23 cellular contexts compared by ENCODE assay signal in the genomic region with DNA sequence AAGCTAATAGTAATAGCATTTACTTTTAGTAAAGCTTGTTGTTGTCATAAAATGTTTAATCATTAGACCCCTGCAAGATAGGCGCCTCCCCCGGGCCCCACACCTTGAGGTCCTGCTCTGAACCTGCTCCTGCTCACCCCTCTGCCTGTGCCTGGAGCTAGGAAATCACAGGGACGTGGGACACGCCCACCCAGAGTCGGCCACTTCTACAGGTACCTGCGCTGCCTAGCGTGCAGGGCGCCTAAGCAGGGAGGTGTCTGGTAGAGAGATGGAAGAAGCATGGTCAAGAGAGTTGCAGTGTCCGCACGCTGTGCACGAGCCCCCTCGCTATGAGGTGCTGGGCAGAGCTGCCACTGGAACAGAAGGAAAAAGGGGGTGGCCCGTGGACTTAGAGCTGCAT.
"Had no signal": no experiment of that assay in that cellular context is flagged by ENCODE, and none has a peak within 500 bp of the region (broad histone marks: within the 10 kb centered on the region; RNA-seq: fewer than 3 reads in every experiment).

No MANE protein-coding gene starts in this region.

- DNase-seq: activated CD4-positive, alpha-beta T cell treated with anti-CD3 and anti-CD28 coated beads for 36 hours; activated CD8-positive, alpha-beta memory T cell treated with anti-CD3 and anti-CD28 coated beads, Interleukin-2, amount 50 U/mL, for 4 hours; activated CD8-positive, alpha-beta T cell treated with anti-CD3 and anti-CD28 coated beads for 36 hours; activated naive CD4-positive, alpha-beta T cell; activated T-cell treated with anti-CD3 and anti-CD28 coated beads, Interleukin-2, amount 50 U/mL, for 72 hours; aorta; caudate nucleus; KG1; NCI-H1048; NCI-H1694; NCI-H2081; NCI-H446 treated with DMSO at 0.1 percent for 48 hours; NCI-H524 treated with DMSO at 0.1 percent for 48 hours; Peyer's patch; Right ventricle myocardium superior; SJCRH30; SK-N-SH; T-helper 1 cell had no signal

- H3K27ac Mint-ChIP-seq: activated CD4-positive, alpha-beta T cell treated with anti-CD3 and anti-CD28 coated beads for 36 hours; activated CD8-positive, alpha-beta T cell treated with anti-CD3 and anti-CD28 coated beads for 36 hours; activated naive CD4-positive, alpha-beta T cell treated with anti-CD3 and anti-CD28 coated beads, Interleukin-2, amount 50 U/mL, for 24 hours; activated T-cell treated with anti-CD3 and anti-CD28 coated beads, Interleukin-2, amount 50 U/mL, for 72 hours; activated T-helper 2 cell treated with anti-CD3 and anti-CD28 coated beads, Interferon-gamma antibody, Interleukin-2, Interleukin-4, amounts not matched to agents 10 μg/mL and 5 μg/mL and 100 μg/mL, durations not matched to agents 14 hours and 24 hours and 36 hours had no signal

- H3K4me2 ChIP-seq: SK-N-SH had no signal

- H3K4me3 ChIP-seq: breast epithelium, Peyer's patch, SJCRH30 had no signal

- H3K27ac ChIP-seq: breast epithelium, Peyer's patch, RWPE1, SJCRH30, VCaP had no signal

- H3K27me3 ChIP-seq: breast epithelium, Peyer's patch, SJCRH30 had no signal

- H3K4me1 ChIP-seq: breast epithelium, Peyer's patch, SJCRH30 had no signal

- ATAC-seq: activated CD4-positive, alpha-beta T cell treated with anti-CD3 and anti-CD28 coated beads for 36 hours; activated CD8-positive, alpha-beta T cell treated with anti-CD3 and anti-CD28 coated beads for 36 hours; activated T-cell treated with anti-CD3 and anti-CD28 coated beads, Interleukin-2, amount 50 U/mL, for 72 hours had no signal

- H3K36me3 ChIP-seq: breast epithelium, Peyer's patch, SJCRH30 had no signal

- H3K9me2 ChIP-seq: SK-N-SH had no signal

- H3K4me3 Mint-ChIP-seq: activated CD4-positive, alpha-beta T cell treated with anti-CD3 and anti-CD28 coated beads for 36 hours; activated CD8-positive, alpha-beta T cell treated with anti-CD3 and anti-CD28 coated beads for 36 hours; activated naive CD4-positive, alpha-beta T cell treated with anti-CD3 and anti-CD28 coated beads, Interleukin-2, amount 50 U/mL, for 24 hours; activated T-cell treated with anti-CD3 and anti-CD28 coated beads, Interleukin-2, amount 50 U/mL, for 72 hours had no signal

- H3K9me3 Mint-ChIP-seq: activated naive CD4-positive, alpha-beta T cell treated with anti-CD3 and anti-CD28 coated beads, Interleukin-2, amount 50 U/mL, for 24 hours; activated T-cell treated with anti-CD3 and anti-CD28 coated beads, Interleukin-2, amount 50 U/mL, for 72 hours; activated T-helper 2 cell treated with anti-CD3 and anti-CD28 coated beads, Interferon-gamma antibody, Interleukin-2, Interleukin-4, amounts not matched to agents 10 μg/mL and 5 μg/mL and 100 μg/mL, durations not matched to agents 14 hours and 24 hours and 36 hours had no signal

- H3K9ac ChIP-seq: SK-N-SH had no signal

- H3K9me3 ChIP-seq: breast epithelium, Peyer's patch, SJCRH30, SK-N-SH had no signal

- H3K27me3 Mint-ChIP-seq: activated CD4-positive, alpha-beta T cell treated with anti-CD3 and anti-CD28 coated beads for 36 hours; activated CD8-positive, alpha-beta T cell treated with anti-CD3 and anti-CD28 coated beads for 36 hours; activated naive CD4-positive, alpha-beta T cell treated with anti-CD3 and anti-CD28 coated beads, Interleukin-2, amount 50 U/mL, for 24 hours had no signal

- H3K36me3 Mint-ChIP-seq: activated naive CD4-positive, alpha-beta T cell treated with anti-CD3 and anti-CD28 coated beads, Interleukin-2, amount 50 U/mL, for 24 hours had no signal
